37 cellular contexts compared by ENCODE assay signal in genomic region chrX:42432552-42432951, GRCh38.
"Had no signal": no experiment of that assay in that cellular context is flagged by ENCODE, and none has a peak within 500 bp of the region (broad histone marks: within the 10 kb centered on the region; RNA-seq: fewer than 3 reads in every experiment).

No MANE protein-coding gene starts in this region.

- ATAC-seq: activated naive CD8-positive, alpha-beta T cell treated with anti-CD3 and anti-CD28 coated beads, Interleukin-2, amount 50 U/mL, for 24 hours; activated T-cell treated with anti-CD3 and anti-CD28 coated beads, Interleukin-2, amount 50 U/mL, for 4 hours; PC-3; SK-N-SH treated with all-trans-retinoic acid at 6 μM for 48 hours had no signal

- H3K9me3 Mint-ChIP-seq: activated CD4-positive, alpha-beta memory T cell treated with anti-CD3 and anti-CD28 coated beads for 36 hours; activated naive CD8-positive, alpha-beta T cell treated with anti-CD3 and anti-CD28 coated beads, Interleukin-2, amount 50 U/mL, for 24 hours; activated T-cell treated with anti-CD3 and anti-CD28 coated beads, Interleukin-2, amount 50 U/mL, for 4 hours had no signal

- H3K27me3 ChIP-seq: brain microvascular endothelial cell, Peyer's patch, SJSA1 had no signal

- H3K36me3 Mint-ChIP-seq: activated CD4-positive, alpha-beta memory T cell treated with anti-CD3 and anti-CD28 coated beads for 36 hours had no signal

- H3K27ac Mint-ChIP-seq: activated B cell treated with CpG ODN at 0.5 μM for 24 hours; activated CD4-positive, alpha-beta memory T cell treated with anti-CD3 and anti-CD28 coated beads for 36 hours; activated naive CD4-positive, alpha-beta T cell treated with anti-CD3 and anti-CD28 coated beads, Interleukin-2, amount 10 ng/mL, durations not matched to agents 7 days and 5 days; activated naive CD8-positive, alpha-beta T cell; activated naive CD8-positive, alpha-beta T cell treated with anti-CD3 and anti-CD28 coated beads, Interleukin-2, amount 50 U/mL, for 24 hours; activated T-helper 1 cell treated with anti-CD3 and anti-CD28 coated beads, Interleukin-12 subunit alpha, Interleukin-12 subunit beta, Interleukin-2, Interleukin-4 antibody, amounts not matched to agents 30 ng/mL and 10 ng/mL and 1 ng/mL, durations not matched to agents 14 hours and 24 hours and 36 hours had no signal

- H3K27me3 Mint-ChIP-seq: activated naive CD4-positive, alpha-beta T cell treated with anti-CD3 and anti-CD28 coated beads, Interleukin-2, amount 10 ng/mL, durations not matched to agents 7 days and 5 days; activated naive CD8-positive, alpha-beta T cell; activated naive CD8-positive, alpha-beta T cell treated with anti-CD3 and anti-CD28 coated beads, Interleukin-2, amount 50 U/mL, for 24 hours had no signal

- H3K9me3 ChIP-seq: Peyer's patch, SJSA1 had no signal

- H3K4me3 Mint-ChIP-seq: activated B cell treated with CpG ODN at 0.5 μM for 24 hours; activated CD4-positive, alpha-beta memory T cell treated with anti-CD3 and anti-CD28 coated beads for 36 hours; activated naive CD4-positive, alpha-beta T cell treated with anti-CD3 and anti-CD28 coated beads, Interleukin-2, amount 10 ng/mL, durations not matched to agents 7 days and 5 days; activated naive CD8-positive, alpha-beta T cell; activated naive CD8-positive, alpha-beta T cell treated with anti-CD3 and anti-CD28 coated beads, Interleukin-2, amount 50 U/mL, for 24 hours; activated T-cell treated with anti-CD3 and anti-CD28 coated beads, Interleukin-2, amount 50 U/mL, for 4 hours; activated T-helper 1 cell treated with anti-CD3 and anti-CD28 coated beads, Interleukin-12 subunit alpha, Interleukin-12 subunit beta, Interleukin-2, Interleukin-4 antibody, amounts not matched to agents 30 ng/mL and 10 ng/mL and 1 ng/mL, durations not matched to agents 14 hours and 24 hours and 36 hours had no signal

- H3K4me3 ChIP-seq: Peyer's patch, SJSA1 had no signal

- H3K4me1 Mint-ChIP-seq: activated B cell treated with CpG ODN at 0.5 μM for 24 hours had no signal

- H3K27ac ChIP-seq: brain microvascular endothelial cell, Peyer's patch, SJSA1, VCaP had no signal

- H3K4me1 ChIP-seq: Peyer's patch, SJSA1 had no signal

- DNase-seq: activated B cell treated with CpG ODN at 0.5 μM for 24 hours; activated CD4-positive, alpha-beta memory T cell treated with anti-CD3 and anti-CD28 coated beads for 36 hours; activated CD4-positive, alpha-beta T cell treated with anti-CD3 and anti-CD28 coated beads for 4 hours; activated CD4-positive, alpha-beta T cell treated with anti-CD3 and anti-CD28 coated beads, Interleukin-2, amount 50 U/mL, for 1 hour; activated CD4-positive, CD25-positive, alpha-beta regulatory T cell treated with anti-CD3 and anti-CD28 coated beads, Interleukin-2, amount 50 U/mL, for 72 hours; activated CD8-positive, alpha-beta memory T cell treated with anti-CD3 and anti-CD28 coated beads, Interleukin-2, amount 50 U/mL, for 4 hours; activated naive CD4-positive, alpha-beta T cell treated with anti-CD3 and anti-CD28 coated beads, Interleukin-2, amount 10 ng/mL, durations not matched to agents 7 days and 5 days; activated naive CD8-positive, alpha-beta T cell treated with anti-CD3 and anti-CD28 coated beads, Interleukin-2, amount 50 U/mL, for 24 hours; activated T-cell treated with anti-CD3 and anti-CD28 coated beads for 4 hours; activated T-cell treated with anti-CD3 and anti-CD28 coated beads, Interleukin-2, amount 50 U/mL, for 4 hours; amniotic stem cell; aorta; brain microvascular endothelial cell; central memory CD4-positive, alpha-beta T cell; NCI-H1092 treated with DMSO at 0.1 percent for 48 hours; NCI-H1417; NCI-H146; NCI-H187; NCI-H2029 treated with DMSO at 0.1 percent for 48 hours; NCI-H2107; NCI-H2171; NCI-H510A; NCI-H526; NCI-H748 treated with DMSO at 0.1 percent for 48 hours; NK-92 treated with Interleukin-12 subunit alpha and Interleukin-12 subunit beta, amount 100 ng/mL, for 24 hours; PC-3; Peyer's patch; RPMI8226; SHP77 treated with DMSO at 0.1 percent for 48 hours; T-helper 1 cell; T-helper 2 cell; T-helper 9 cell had no signal

- H3K36me3 ChIP-seq: brain microvascular endothelial cell, Peyer's patch, SJSA1 had no signal
